15 cellular contexts compared by ENCODE assay signal in genomic region chr12:31245822-31246469, GRCh38.
DNase-seq lines count a peak whose midpoint lies in the region; ATAC-seq and TF ChIP-seq lines count a peak whose summit lies in the region.
"Had no signal": no experiment of that assay in that cellular context is flagged by ENCODE, and none has a peak within 500 bp of the region (broad histone marks: within the 10 kb centered on the region; RNA-seq: fewer than 3 reads in every experiment).

No MANE protein-coding gene starts in this region.

- no peak overlapping the region for H3K4me2 ChIP-seq in HCT116 (ENCODE audit: low read length)
- H3K4me2 ChIP-seq in OCI-LY7 (ENCODE audit: low read length) = no peak overlapping the region

- H3K27ac ChIP-seq in HCT116 (ENCODE audit: low read depth, low read length) = no peak overlapping the region
- no peak overlapping the region for H3K27ac ChIP-seq in OCI-LY7 (ENCODE audit: low read depth, low read length, poor library complexity, severe bottlenecking)
- H3K27ac ChIP-seq in naive thymus-derived CD4-positive, alpha-beta T cell (ENCODE audit: low read depth, low read length) = no peak overlapping the region
- H3K27ac ChIP-seq: gastrocnemius medialis, pancreas had no signal

- TF ChIP-seq POLR2A in HCT116 (IDR thresholded peaks at IDR 0.05; ENCODE audit: borderline replicate concordance, extremely low read depth, insufficient read depth, insufficient read length) = no peak

- no peaks in the 10 kb centered on the region for H3K36me3 Mint-ChIP-seq in nephron (ENCODE audit: low read depth)
- H3K36me3 Mint-ChIP-seq in naive thymus-derived CD4-positive, alpha-beta T cell = no peaks in the 10 kb centered on the region
- no peaks in the 10 kb centered on the region for H3K36me3 Mint-ChIP-seq in activated naive CD8-positive, alpha-beta T cell treated with anti-CD3 and anti-CD28 coated beads for 36 hours

- no peaks in the 10 kb centered on the region for H3K36me3 ChIP-seq in HCT116 (ENCODE audit: control insufficient read depth in 1 of 2, insufficient read depth in 2 of 2, low read length in 2 of 2)
- H3K36me3 ChIP-seq in OCI-LY7 (ENCODE audit: insufficient read depth, low read length) = no peaks in the 10 kb centered on the region
- H3K36me3 ChIP-seq in naive thymus-derived CD4-positive, alpha-beta T cell (ENCODE audit: control insufficient read depth in 2 of 3, insufficient read depth in 3 of 3, low read length in 3 of 3) = no peaks in the 10 kb centered on the region
- H3K36me3 ChIP-seq: gastrocnemius medialis, pancreas had no signal

- intact Hi-C loops in HCT116 (cut with micrococcal nuclease) = no loop called here
- intact Hi-C loops in OCI-LY7 (cut with micrococcal nuclease; ENCODE audit: unreplicated experiment) = no loop called here
- intact Hi-C loops in naive thymus-derived CD4-positive, alpha-beta T cell (cut with micrococcal nuclease) = no loop called here

- RAD21 ChIA-PET in HCT116 (lab: Charles Lee; ENCODE audit: low non-redundant PET in 1 of 2, low total read pairs in 2 of 2, uncharacterized antibody in 2 of 2, unreplicated experiment in 2 of 2) = no interaction called here

- H3K4me3 ChIP-seq in HCT116 (replicated peaks in 1 of 2; ENCODE audit: low read depth in 1 of 2, low read length in 2 of 2) (no peak overlapping the region), OCI-LY7 (ENCODE audit: low read depth, low read length, poor library complexity, severe bottlenecking) (no peak overlapping the region)
- no peak overlapping the region for H3K4me3 ChIP-seq in naive thymus-derived CD4-positive, alpha-beta T cell (ENCODE audit: low read length)
- H3K4me3 ChIP-seq: gastrocnemius medialis, pancreas had no signal

- POLR2A ChIA-PET in HCT116 (lab: Charles Lee) = no interaction called here
- POLR2A ChIA-PET in OCI-LY7 (lab: Charles Lee) = interaction anchor here (0.7 kb wide), 1 partner anchor 395 kb away, joined by 3 read pairs; no protein-coding TSS in a partner anchor
- POLR2A ChIA-PET in naive thymus-derived CD4-positive, alpha-beta T cell (lab: Charles Lee) = no interaction called here

- H3K79me2 ChIP-seq in HCT116 (ENCODE audit: insufficient read depth, low read length) (no peaks in the 10 kb centered on the region), OCI-LY7 (ENCODE audit: insufficient read depth, low read depth, low read length) (no peaks in the 10 kb centered on the region)

- no peaks in the 10 kb centered on the region for H3K4me1 Mint-ChIP-seq in nephron
- no peaks in the 10 kb centered on the region for H3K4me1 Mint-ChIP-seq in naive thymus-derived CD4-positive, alpha-beta T cell
- no peaks in the 10 kb centered on the region for H3K4me1 Mint-ChIP-seq in activated naive CD8-positive, alpha-beta T cell treated with anti-CD3 and anti-CD28 coated beads for 36 hours
- H3K4me1 Mint-ChIP-seq: activated CD4-positive, alpha-beta T cell treated with anti-CD3 and anti-CD28 coated beads for 36 hours had no signal

- peaks cover 11% of the 10 kb centered on the region for H3K27me3 Mint-ChIP-seq in nephron (ENCODE audit: low read depth)
- peaks cover 0 to 4% (median 2%) of the 10 kb centered on the region in 5 donors for H3K27me3 Mint-ChIP-seq in naive thymus-derived CD4-positive, alpha-beta T cell
- H3K27me3 Mint-ChIP-seq in activated naive CD8-positive, alpha-beta T cell treated with anti-CD3 and anti-CD28 coated beads for 36 hours = no peaks in the 10 kb centered on the region
- H3K27me3 Mint-ChIP-seq: activated CD4-positive, alpha-beta T cell treated with anti-CD3 and anti-CD28 coated beads for 36 hours had no signal

- no peak for ATAC-seq in HCT116
- no peak for ATAC-seq in naive thymus-derived CD4-positive, alpha-beta T cell
- no peak for ATAC-seq in GM19463 (IDR thresholded peaks at IDR 0.05; ENCODE audit: unreplicated experiment)
- ATAC-seq: activated CD4-positive, alpha-beta T cell treated with anti-CD3 and anti-CD28 coated beads for 36 hours; gastrocnemius medialis had no signal

- CTCF ChIA-PET in HCT116 (lab: Charles Lee) = interaction anchor here (1.9 kb wide), 1 partner anchor 26 kb away, joined by 5 read pairs; no protein-coding TSS in a partner anchor
- CTCF ChIA-PET in OCI-LY7 (lab: Charles Lee; ENCODE audit: unreplicated experiment) = no interaction called here
- CTCF ChIA-PET in naive thymus-derived CD4-positive, alpha-beta T cell (lab: Charles Lee) = no interaction called here

- 0 out of 2 replicates have a peak, but pooled peaks cover 2% of the 10 kb centered on the region for H3K27me3 ChIP-seq in HCT116 (ENCODE audit: insufficient read depth, low read length)
- no peaks in the 10 kb centered on the region for H3K27me3 ChIP-seq in naive thymus-derived CD4-positive, alpha-beta T cell (ENCODE audit: control insufficient read depth in 2 of 2, insufficient read depth in 2 of 2, low read length in 2 of 2)
- H3K27me3 ChIP-seq: gastrocnemius medialis, pancreas had no signal

- H3K9me3 ChIP-seq in HCT116 (ENCODE audit: control insufficient read depth in 1 of 2, insufficient read depth in 1 of 2, low read depth in 1 of 2, low read length in 2 of 2) (no peaks in the 10 kb centered on the region), OCI-LY7 (ENCODE audit: low read length) (no peaks in the 10 kb centered on the region)
- H3K9me3 ChIP-seq in naive thymus-derived CD4-positive, alpha-beta T cell (ENCODE audit: control insufficient read depth in 2 of 3, low read length in 3 of 3) = no peaks in the 10 kb centered on the region
- H3K9me3 ChIP-seq: gastrocnemius medialis, pancreas had no signal

- no peak for TF ChIP-seq CTCF in HCT116 (IDR thresholded peaks at IDR 0.05 in 2 of 3, conservative IDR thresholded peaks at IDR 0.05 in 1 of 3; ENCODE audit: borderline replicate concordance in 1 of 3, insufficient read depth in 1 of 3, low read depth in 2 of 3, low read length in 2 of 3)
- peak; percentile 73 for TF ChIP-seq CTCF in OCI-LY7 (conservative IDR thresholded peaks at IDR 0.05; ENCODE audit: low read length)
- peak; percentile 18 to 30 (median 27) for TF ChIP-seq CTCF in nephron (IDR thresholded peaks at IDR 0.05; ENCODE audit: unreplicated experiment in 3 of 3)

- no peak overlapping the region for H3K27ac Mint-ChIP-seq in nephron
- H3K27ac Mint-ChIP-seq in naive thymus-derived CD4-positive, alpha-beta T cell = peak overlapping the region in 1 of 9 donors; percentile 1
- H3K27ac Mint-ChIP-seq in activated naive CD8-positive, alpha-beta T cell treated with anti-CD3 and anti-CD28 coated beads for 36 hours = no peak overlapping the region
- H3K27ac Mint-ChIP-seq: activated CD4-positive, alpha-beta T cell treated with anti-CD3 and anti-CD28 coated beads for 36 hours had no signal

- no peak overlapping the region for H3K4me3 Mint-ChIP-seq in nephron
- no peak overlapping the region for H3K4me3 Mint-ChIP-seq in naive thymus-derived CD4-positive, alpha-beta T cell
- no peak overlapping the region for H3K4me3 Mint-ChIP-seq in activated naive CD8-positive, alpha-beta T cell treated with anti-CD3 and anti-CD28 coated beads for 36 hours
- H3K4me3 Mint-ChIP-seq: activated CD4-positive, alpha-beta T cell treated with anti-CD3 and anti-CD28 coated beads for 36 hours had no signal

- BruUV-seq in HCT116 (replicated peaks; lab: Mats Ljungman, UMichigan) (no TSS peak), OCI-LY7 (replicated peaks; lab: Mats Ljungman, UMichigan) (no TSS peak)

- no peak for DNase-seq in HCT116 (ENCODE audit: low read depth, low spot score)
- DNase-seq in OCI-LY7 (ENCODE audit: low spot score) = peak; percentile 46
- peak; percentile 69 for DNase-seq in ecto neural progenitor cell (ENCODE audit: low spot score)
- DNase-seq in naive thymus-derived CD4-positive, alpha-beta T cell = no peak
- no peak for DNase-seq in activated naive CD8-positive, alpha-beta T cell treated with anti-CD3 and anti-CD28 coated beads for 36 hours
- DNase-seq in activated effector memory CD4-positive, alpha-beta T cell treated with Interleukin-2 at 50 U/mL for 16 hours = no peak
- DNase-seq: activated CD4-positive, alpha-beta T cell treated with anti-CD3 and anti-CD28 coated beads for 36 hours; activated effector memory CD4-positive, alpha-beta T cell treated with anti-CD3 and anti-CD28 coated beads, Interleukin-2, amount 50 U/mL, for 16 hours; gastrocnemius medialis; NCI-H446 treated with DMSO at 0.1 percent for 48 hours; stimulated activated CD4-positive, alpha-beta T cell treated with anti-CD3 and anti-CD28 coated beads, Interleukin-2, amount 100 ng/mL, for 24 hours; stimulated activated naive CD4-positive, alpha-beta T cell treated with Interleukin-2 at 50 U/mL for 16 hours had no signal

- H3K4me1 ChIP-seq in HCT116 (ENCODE audit: control insufficient read depth in 1 of 2, insufficient read depth in 2 of 2, low read length in 2 of 2) (no peaks in the 10 kb centered on the region), OCI-LY7 (ENCODE audit: insufficient read depth, low read length, poor library complexity, severe bottlenecking) (no peaks in the 10 kb centered on the region)
- no peaks in the 10 kb centered on the region for H3K4me1 ChIP-seq in naive thymus-derived CD4-positive, alpha-beta T cell (ENCODE audit: control insufficient read depth in 2 of 2, insufficient read depth in 2 of 2, low read length in 2 of 2)
- H3K4me1 ChIP-seq: gastrocnemius medialis, pancreas had no signal

- TF ChIP-seq RAD21 in HCT116 (IDR thresholded peaks at IDR 0.05; ENCODE audit: low read depth) = 0 out of 2 replicates have a peak, but pooled peaks have one; percentile 4

- H3K9me2 ChIP-seq in HCT116 (ENCODE audit: insufficient read depth) = no peaks in the 10 kb centered on the region
- H3K9me2 ChIP-seq in OCI-LY7 (ENCODE audit: insufficient read depth, low read length) = no peaks in the 10 kb centered on the region

- no peak overlapping the region for H3K9ac ChIP-seq in HCT116 (ENCODE audit: low read length)

- H4K20me1 ChIP-seq in HCT116 (ENCODE audit: insufficient read depth) (no peaks in the 10 kb centered on the region), OCI-LY7 (ENCODE audit: insufficient read depth, low read length) (no peaks in the 10 kb centered on the region)

- no peaks in the 10 kb centered on the region for H3K9me3 Mint-ChIP-seq in nephron
- H3K9me3 Mint-ChIP-seq in naive thymus-derived CD4-positive, alpha-beta T cell = no peaks in the 10 kb centered on the region
- no peaks in the 10 kb centered on the region for H3K9me3 Mint-ChIP-seq in activated naive CD8-positive, alpha-beta T cell treated with anti-CD3 and anti-CD28 coated beads for 36 hours

- H2AFZ ChIP-seq in HCT116 (ENCODE audit: low read depth, low read length, poor library complexity, severe bottlenecking) (no peak overlapping the region), OCI-LY7 (ENCODE audit: low read length) (no peak overlapping the region)

TF ChIP-seq in HCT116, 20 proteins besides CTCF, POLR2A, EP300 and RAD21 (continues in another document):
- TF ChIP-seq SRF (IDR thresholded peaks at IDR 0.05; ENCODE audit: low read depth) = no peak
- no peak for TF ChIP-seq ELF1 (IDR thresholded peaks at IDR 0.05; ENCODE audit: borderline replicate concordance, low read depth)
- no peak for TF ChIP-seq YY1 (IDR thresholded peaks at IDR 0.05; ENCODE audit: extremely low read depth, insufficient replicate concordance, low read depth, low read length)
- no peak for TF ChIP-seq ZFX (IDR thresholded peaks at IDR 0.05)
- TF ChIP-seq CEBPB (IDR thresholded peaks at IDR 0.05; ENCODE audit: low read depth) = no peak
- TF ChIP-seq TCF7L2 (IDR thresholded peaks at IDR 0.05; ENCODE audit: borderline replicate concordance, extremely low read depth, insufficient read depth, insufficient read length) = no peak
- no peak for TF ChIP-seq POLR2AphosphoS5 (IDR thresholded peaks at IDR 0.05; ENCODE audit: low read depth, low read length)

Comparison
In these comparisons a context has a peak if more than half of its experiments do, and no peak if none do; other contexts are left out.
1. DNase-seq: peak in OCI-LY7 (single experiment) and ecto neural progenitor cell (single experiment); none in HCT116 (single experiment), naive thymus-derived CD4-positive, alpha-beta T cell (0 of 9), activated naive CD8-positive, alpha-beta T cell treated with anti-CD3 and anti-CD28 coated beads for 36 hours (single experiment) and activated effector memory CD4-positive, alpha-beta T cell treated with Interleukin-2 at 50 U/mL for 16 hours (single experiment).
2. CTCF ChIP-seq: peak in OCI-LY7 (single experiment) and nephron (3 of 3); none in HCT116 (0 of 3).